Comparison of ENCODE assay signal across 2 cellular contexts in the genomic region with DNA sequence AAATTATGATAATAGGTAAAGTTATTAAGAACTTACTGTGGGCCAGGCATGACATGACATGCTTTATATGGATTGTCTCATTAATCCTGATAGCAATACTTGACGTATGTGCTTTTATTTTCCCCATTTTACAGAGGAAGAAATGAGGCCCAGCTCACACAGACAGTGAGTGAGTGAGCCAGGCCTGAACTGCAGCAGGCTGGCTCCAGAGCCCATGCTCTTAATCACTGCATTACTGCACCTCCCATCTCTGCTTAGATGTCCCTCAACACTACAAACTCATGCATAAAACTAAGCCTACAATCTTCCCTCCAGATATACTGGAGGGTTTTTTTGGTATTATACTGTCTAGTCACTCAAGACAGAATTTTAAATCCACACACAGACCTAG.
TF ChIP-seq lines count a peak whose summit lies in the region.

No MANE protein-coding gene starts in this region.

TF ChIP-seq in HepG2, 621 proteins besides CTCF, POLR2A, EP300 and RAD21:
- TF ChIP-seq, protein P1, sequence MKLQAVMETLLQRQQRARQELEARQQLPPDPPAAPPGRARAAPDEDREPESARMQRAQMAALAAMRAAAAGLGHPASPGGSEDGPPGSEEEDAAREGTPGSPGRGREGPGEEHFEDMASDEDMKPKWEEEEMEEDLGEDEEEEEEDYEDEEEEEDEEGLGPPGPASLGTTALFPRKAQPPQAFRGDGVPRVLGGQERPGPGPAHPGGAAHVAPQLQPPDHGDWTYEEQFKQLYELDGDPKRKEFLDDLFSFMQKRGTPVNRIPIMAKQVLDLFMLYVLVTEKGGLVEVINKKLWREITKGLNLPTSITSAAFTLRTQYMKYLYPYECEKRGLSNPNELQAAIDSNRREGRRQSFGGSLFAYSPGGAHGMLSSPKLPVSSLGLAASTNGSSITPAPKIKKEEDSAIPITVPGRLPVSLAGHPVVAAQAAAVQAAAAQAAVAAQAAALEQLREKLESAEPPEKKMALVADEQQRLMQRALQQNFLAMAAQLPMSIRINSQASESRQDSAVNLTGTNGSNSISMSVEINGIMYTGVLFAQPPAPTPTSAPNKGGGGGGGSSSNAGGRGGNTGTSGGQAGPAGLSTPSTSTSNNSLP (IDR thresholded peaks at IDR 0.05; ENCODE audit: low read depth, low read length), result no peak
- TF ChIP-seq GTF2F1 (IDR thresholded peaks at IDR 0.05; ENCODE audit: low read length) (no peak), ZNF30 (CRISPR knock-in tag; IDR thresholded peaks at IDR 0.05) (no peak), ATM (IDR thresholded peaks at IDR 0.05; ENCODE audit: borderline replicate concordance) (no peak), ZNF629 (CRISPR knock-in tag; conservative IDR thresholded peaks at IDR 0.05) (no peak), ZSCAN31 (CRISPR knock-in tag; IDR thresholded peaks at IDR 0.05; ENCODE audit: low read depth) (no peak), ZNF672 (CRISPR knock-in tag; IDR thresholded peaks at IDR 0.05) (no peak), ZNF205 (CRISPR knock-in tag; IDR thresholded peaks at IDR 0.05) (no peak), HDAC1 (CRISPR knock-in tag; IDR thresholded peaks at IDR 0.05) (no peak), KMT2B (CRISPR knock-in tag; IDR thresholded peaks at IDR 0.05) (no peak), GABPA (IDR thresholded peaks at IDR 0.05; ENCODE audit: low read depth, low read length) (no peak), GABPA (CRISPR knock-in tag; IDR thresholded peaks at IDR 0.05; ENCODE audit: low read depth) (no peak), ZNF225 (CRISPR knock-in tag; IDR thresholded peaks at IDR 0.05) (no peak), ZNF652 (CRISPR knock-in tag; IDR thresholded peaks at IDR 0.05; ENCODE audit: borderline replicate concordance, low read depth) (no peak), ZNF382 (CRISPR knock-in tag; IDR thresholded peaks at IDR 0.05; ENCODE audit: borderline replicate concordance) (no peak), NR2F6 (IDR thresholded peaks at IDR 0.05) (no peak), NR2F6 (CRISPR knock-in tag; IDR thresholded peaks at IDR 0.05) (no peak), ZKSCAN8 (CRISPR knock-in tag; IDR thresholded peaks at IDR 0.05; ENCODE audit: borderline replicate concordance) (no peak)
- TF ChIP-seq, protein P2, sequence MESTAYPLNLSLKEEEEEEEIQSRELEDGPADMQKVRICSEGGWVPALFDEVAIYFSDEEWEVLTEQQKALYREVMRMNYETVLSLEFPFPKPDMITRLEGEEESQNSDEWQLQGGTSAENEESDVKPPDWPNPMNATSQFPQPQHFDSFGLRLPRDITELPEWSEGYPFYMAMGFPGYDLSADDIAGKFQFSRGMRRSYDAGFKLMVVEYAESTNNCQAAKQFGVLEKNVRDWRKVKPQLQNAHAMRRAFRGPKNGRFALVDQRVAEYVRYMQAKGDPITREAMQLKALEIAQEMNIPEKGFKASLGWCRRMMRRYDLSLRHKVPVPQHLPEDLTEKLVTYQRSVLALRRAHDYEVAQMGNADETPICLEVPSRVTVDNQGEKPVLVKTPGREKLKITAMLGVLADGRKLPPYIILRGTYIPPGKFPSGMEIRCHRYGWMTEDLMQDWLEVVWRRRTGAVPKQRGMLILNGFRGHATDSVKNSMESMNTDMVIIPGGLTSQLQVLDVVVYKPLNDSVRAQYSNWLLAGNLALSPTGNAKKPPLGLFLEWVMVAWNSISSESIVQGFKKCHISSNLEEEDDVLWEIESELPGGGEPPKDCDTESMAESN (CRISPR knock-in tag; conservative IDR thresholded peaks at IDR 0.05), result no peak
- TF ChIP-seq, protein P3, sequence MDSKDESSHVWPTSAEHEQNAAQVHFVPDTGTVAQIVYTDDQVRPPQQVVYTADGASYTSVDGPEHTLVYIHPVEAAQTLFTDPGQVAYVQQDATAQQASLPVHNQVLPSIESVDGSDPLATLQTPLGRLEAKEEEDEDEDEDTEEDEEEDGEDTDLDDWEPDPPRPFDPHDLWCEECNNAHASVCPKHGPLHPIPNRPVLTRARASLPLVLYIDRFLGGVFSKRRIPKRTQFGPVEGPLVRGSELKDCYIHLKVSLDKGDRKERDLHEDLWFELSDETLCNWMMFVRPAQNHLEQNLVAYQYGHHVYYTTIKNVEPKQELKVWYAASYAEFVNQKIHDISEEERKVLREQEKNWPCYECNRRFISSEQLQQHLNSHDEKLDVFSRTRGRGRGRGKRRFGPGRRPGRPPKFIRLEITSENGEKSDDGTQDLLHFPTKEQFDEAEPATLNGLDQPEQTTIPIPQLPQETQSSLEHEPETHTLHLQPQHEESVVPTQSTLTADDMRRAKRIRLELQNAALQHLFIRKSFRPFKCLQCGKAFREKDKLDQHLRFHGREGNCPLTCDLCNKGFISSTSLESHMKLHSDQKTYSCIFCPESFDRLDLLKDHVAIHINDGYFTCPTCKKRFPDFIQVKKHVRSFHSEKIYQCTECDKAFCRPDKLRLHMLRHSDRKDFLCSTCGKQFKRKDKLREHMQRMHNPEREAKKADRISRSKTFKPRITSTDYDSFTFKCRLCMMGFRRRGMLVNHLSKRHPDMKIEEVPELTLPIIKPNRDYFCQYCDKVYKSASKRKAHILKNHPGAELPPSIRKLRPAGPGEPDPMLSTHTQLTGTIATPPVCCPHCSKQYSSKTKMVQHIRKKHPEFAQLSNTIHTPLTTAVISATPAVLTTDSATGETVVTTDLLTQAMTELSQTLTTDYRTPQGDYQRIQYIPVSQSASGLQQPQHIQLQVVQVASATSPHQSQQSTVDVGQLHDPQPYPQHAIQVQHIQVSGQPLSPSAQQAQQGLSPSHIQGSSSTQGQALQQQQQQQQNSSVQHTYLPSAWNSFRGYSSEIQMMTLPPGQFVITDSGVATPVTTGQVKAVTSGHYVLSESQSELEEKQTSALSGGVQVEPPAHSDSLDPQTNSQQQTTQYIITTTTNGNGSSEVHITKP (CRISPR knock-in tag; IDR thresholded peaks at IDR 0.05; ENCODE audit: low read depth), result no peak
- TF ChIP-seq, protein P4, sequence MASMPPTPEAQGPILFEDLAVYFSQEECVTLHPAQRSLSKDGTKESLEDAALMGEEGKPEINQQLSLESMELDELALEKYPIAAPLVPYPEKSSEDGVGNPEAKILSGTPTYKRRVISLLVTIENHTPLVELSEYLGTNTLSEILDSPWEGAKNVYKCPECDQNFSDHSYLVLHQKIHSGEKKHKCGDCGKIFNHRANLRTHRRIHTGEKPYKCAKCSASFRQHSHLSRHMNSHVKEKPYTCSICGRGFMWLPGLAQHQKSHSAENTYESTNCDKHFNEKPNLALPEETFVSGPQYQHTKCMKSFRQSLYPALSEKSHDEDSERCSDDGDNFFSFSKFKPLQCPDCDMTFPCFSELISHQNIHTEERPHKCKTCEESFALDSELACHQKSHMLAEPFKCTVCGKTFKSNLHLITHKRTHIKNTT (CRISPR knock-in tag; IDR thresholded peaks at IDR 0.05), result no peak

TF ChIP-seq in K562, 482 proteins besides CTCF, POLR2A, EP300 and RAD21:
- TF ChIP-seq MEF2A (IDR thresholded peaks at IDR 0.05; ENCODE audit: control insufficient read depth, low read depth, low read length), result no peak
- no peak for TF ChIP-seq MTF1 (CRISPR knock-in tag; IDR thresholded peaks at IDR 0.05; ENCODE audit: borderline replicate concordance)
- no peak for TF ChIP-seq MXI1 (IDR thresholded peaks at IDR 0.05; ENCODE audit: low read depth, low read length)
- TF ChIP-seq ZNF707 (CRISPR knock-in tag; conservative IDR thresholded peaks at IDR 0.05), result no peak
- TF ChIP-seq, protein P5, sequence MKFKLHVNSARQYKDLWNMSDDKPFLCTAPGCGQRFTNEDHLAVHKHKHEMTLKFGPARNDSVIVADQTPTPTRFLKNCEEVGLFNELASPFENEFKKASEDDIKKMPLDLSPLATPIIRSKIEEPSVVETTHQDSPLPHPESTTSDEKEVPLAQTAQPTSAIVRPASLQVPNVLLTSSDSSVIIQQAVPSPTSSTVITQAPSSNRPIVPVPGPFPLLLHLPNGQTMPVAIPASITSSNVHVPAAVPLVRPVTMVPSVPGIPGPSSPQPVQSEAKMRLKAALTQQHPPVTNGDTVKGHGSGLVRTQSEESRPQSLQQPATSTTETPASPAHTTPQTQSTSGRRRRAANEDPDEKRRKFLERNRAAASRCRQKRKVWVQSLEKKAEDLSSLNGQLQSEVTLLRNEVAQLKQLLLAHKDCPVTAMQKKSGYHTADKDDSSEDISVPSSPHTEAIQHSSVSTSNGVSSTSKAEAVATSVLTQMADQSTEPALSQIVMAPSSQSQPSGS (CRISPR knock-in tag; IDR thresholded peaks at IDR 0.05), result no peak
- TF ChIP-seq ZNF354B (CRISPR knock-in tag; IDR thresholded peaks at IDR 0.05), result no peak
- TF ChIP-seq ZNF695 (CRISPR knock-in tag; IDR thresholded peaks at IDR 0.05), result no peak
- TF ChIP-seq SLC30A9 (CRISPR knock-in tag; IDR thresholded peaks at IDR 0.05), result no peak
- TF ChIP-seq PHF8 (IDR thresholded peaks at IDR 0.05; ENCODE audit: borderline replicate concordance, low read length), result no peak
- no peak for TF ChIP-seq PTBP1 (IDR thresholded peaks at IDR 0.05; ENCODE audit: low read depth, low read length)
- TF ChIP-seq JUND (IDR thresholded peaks at IDR 0.05; ENCODE audit: borderline replicate concordance, low read depth, low read length), result no peak
- TF ChIP-seq JUND (tag; IDR thresholded peaks at IDR 0.05; ENCODE audit: borderline replicate concordance, low read depth, low read length), result no peak
- no peak for TF ChIP-seq SUPT5H (IDR thresholded peaks at IDR 0.05)
